16 cellular contexts compared by ENCODE assay signal in genomic region chr16:47017636-47018035, GRCh38.
"Had no signal": no experiment of that assay in that cellular context is flagged by ENCODE, and none has a peak within 500 bp of the region (broad histone marks: within the 10 kb centered on the region; RNA-seq: fewer than 3 reads in every experiment).

No MANE protein-coding gene starts in this region.

- H3K27me3 ChIP-seq: gastrocnemius medialis, pancreas, testis had no signal

- H3K4me1 ChIP-seq: gastrocnemius medialis, pancreas, testis had no signal

- H3K36me3 Mint-ChIP-seq: activated naive CD4-positive, alpha-beta T cell treated with anti-CD3 and anti-CD28 coated beads, Interleukin-2, amount 10 ng/mL, durations not matched to agents 7 days and 5 days had no signal

- H3K36me3 ChIP-seq: gastrocnemius medialis, heart right ventricle, pancreas had no signal

- H3K4me3 Mint-ChIP-seq: activated CD4-positive, alpha-beta T cell treated with anti-CD3 and anti-CD28 coated beads, Interleukin-2, amount 10 ng/mL, durations not matched to agents 7 days and 5 days; activated naive CD4-positive, alpha-beta T cell treated with anti-CD3 and anti-CD28 coated beads, Interleukin-2, amount 10 ng/mL, durations not matched to agents 7 days and 5 days had no signal

- H3K27ac ChIP-seq: coronary artery, gastrocnemius medialis, heart right ventricle, pancreas, testis had no signal

- FAIRE-seq: pancreas, TTC549 had no signal

- DNase-seq: activated CD4-positive, CD25-positive, alpha-beta regulatory T cell; activated CD8-positive, alpha-beta memory T cell treated with anti-CD3 and anti-CD28 coated beads for 24 hours; activated T-cell treated with anti-CD3 and anti-CD28 coated beads for 4 hours; effector CD8-positive, alpha-beta T cell; gastrocnemius medialis; heart right ventricle; kidney; left ventricle myocardium superior had no signal

- H3K4me3 ChIP-seq: coronary artery, gastrocnemius medialis, heart right ventricle, pancreas, testis had no signal

- H3K9me3 Mint-ChIP-seq: activated CD4-positive, alpha-beta T cell treated with anti-CD3 and anti-CD28 coated beads, Interleukin-2, amount 10 ng/mL, durations not matched to agents 7 days and 5 days; activated naive CD4-positive, alpha-beta T cell treated with anti-CD3 and anti-CD28 coated beads, Interleukin-2, amount 10 ng/mL, durations not matched to agents 7 days and 5 days; activated T-helper 17 cell treated with anti-CD3 and anti-CD28 coated beads, Interleukin-2, amount 50 U/mL, for 72 hours; stimulated activated naive CD8-positive, alpha-beta T cell treated with anti-CD3 and anti-CD28 coated beads, Interleukin-15, amount 100 ng/mL, for 72 hours had no signal

- H3K27ac Mint-ChIP-seq: activated CD4-positive, alpha-beta T cell treated with anti-CD3 and anti-CD28 coated beads, Interleukin-2, amount 10 ng/mL, durations not matched to agents 7 days and 5 days; activated naive CD4-positive, alpha-beta T cell treated with anti-CD3 and anti-CD28 coated beads, Interleukin-2, amount 10 ng/mL, durations not matched to agents 7 days and 5 days had no signal

- H3K27me3 Mint-ChIP-seq: activated CD4-positive, alpha-beta T cell treated with anti-CD3 and anti-CD28 coated beads, Interleukin-2, amount 10 ng/mL, durations not matched to agents 7 days and 5 days; activated naive CD4-positive, alpha-beta T cell treated with anti-CD3 and anti-CD28 coated beads, Interleukin-2, amount 10 ng/mL, durations not matched to agents 7 days and 5 days; activated T-helper 17 cell treated with anti-CD3 and anti-CD28 coated beads, Interleukin-2, amount 50 U/mL, for 72 hours had no signal
